1 cellular context compared by ENCODE assay signal in genomic region chr19:2567580-2567979, GRCh38.
TF ChIP-seq lines count a peak whose summit lies in the region.

No MANE protein-coding gene starts in this region.

TF ChIP-seq in H1, 55 proteins besides CTCF, POLR2A, EP300 and RAD21 (continued from another document):
- TF ChIP-seq NRF1 (IDR thresholded peaks at IDR 0.05; ENCODE audit: low read depth, low read length) (no peak), EZH2 (IDR thresholded peaks at IDR 0.05; ENCODE audit: low read depth, low read length, severe bottlenecking) (no peak), TAF7 (optimal IDR thresholded peaks at IDR 0.05; ENCODE audit: borderline replicate concordance, low read depth, low read length) (no peak), CREB1 (IDR thresholded peaks at IDR 0.05) (no peak), TAF1 (IDR thresholded peaks at IDR 0.05; ENCODE audit: low read depth, low read length) (no peak), SP2 (IDR thresholded peaks at IDR 0.05; ENCODE audit: low read length) (no peak)
